Comparison of ENCODE assay signal across 8 cellular contexts in the genomic region with DNA sequence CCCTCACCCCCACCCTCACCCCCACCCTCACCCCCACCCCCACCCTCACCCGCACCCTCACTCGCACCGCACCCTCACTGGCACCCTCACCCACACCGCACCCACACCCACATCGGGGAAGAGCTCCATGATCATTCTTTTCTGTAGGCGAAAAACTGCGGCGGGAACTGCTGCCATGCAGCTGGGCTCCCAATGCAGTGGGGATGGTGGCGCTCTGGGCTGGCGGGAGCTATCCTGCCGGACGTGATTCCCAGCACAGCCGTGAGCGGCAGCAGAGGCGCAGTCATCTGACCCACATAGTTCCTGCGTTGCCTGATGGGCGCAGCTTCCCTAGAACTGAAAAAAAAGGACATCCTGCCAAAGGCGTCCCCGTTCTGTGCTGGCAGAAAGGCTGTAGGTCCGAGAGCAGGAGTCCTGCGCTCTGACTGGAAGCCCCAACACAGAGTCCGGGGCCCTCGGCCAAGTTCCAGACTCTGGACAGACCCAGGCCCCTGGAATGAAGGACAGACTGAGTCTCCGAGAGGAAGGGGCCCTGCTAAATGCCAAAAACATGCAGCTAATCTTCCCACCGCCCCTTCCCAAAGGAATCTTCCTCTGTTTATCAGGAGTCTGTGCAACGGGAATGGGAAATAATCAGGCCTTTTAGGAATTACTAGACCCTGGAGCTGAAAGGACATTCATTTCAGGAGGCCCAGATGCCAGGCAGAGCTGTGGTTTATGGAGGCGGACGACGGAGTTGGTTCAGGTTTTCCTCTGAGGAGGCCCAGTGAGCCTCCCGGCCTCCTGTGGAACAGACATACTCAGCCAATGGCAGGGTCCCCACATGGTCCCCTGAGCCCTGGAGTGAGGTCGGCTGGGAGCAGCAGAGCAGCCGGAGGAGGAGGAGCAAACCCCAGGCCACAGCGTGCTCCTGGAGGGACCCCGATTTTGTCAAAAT. TPM values are rescaled to one million over a fixed set of nuclear protein-coding genes. Genes with fewer than 3 reads are reported as not detected.
DNase-seq lines count a peak whose midpoint lies in the region; ATAC-seq and TF ChIP-seq lines count a peak whose summit lies in the region.

No MANE protein-coding gene starts in this region.

- peak overlapping the region; percentile 71 for H3K14ac ChIP-seq in IMR-90 (replicated peaks; ENCODE audit: low read depth, low read length)
- H3K14ac ChIP-seq in mesenchymal stem cell (ENCODE audit: low read length in 2 of 2) = no peak overlapping the region

- H2BK120ac ChIP-seq in IMR-90 (ENCODE audit: low read depth, low read length) (peak overlapping the region; percentile 58), mesenchymal stem cell (ENCODE audit: low read depth, low read length) (no peak overlapping the region)

- H3K9me3 ChIP-seq in IMR-90 (ENCODE audit: control insufficient read depth, insufficient read depth, low read length) (no peaks in the 10 kb centered on the region), ectodermal cell (ENCODE audit: control insufficient read depth, low read length) (no peaks in the 10 kb centered on the region), mesenchymal stem cell (ENCODE audit: control insufficient read depth, low read length) (no peaks in the 10 kb centered on the region), thyroid gland (no peaks in the 10 kb centered on the region)

- peak overlapping the region in 1 of 2 experiments; percentile 43 for H2BK12ac ChIP-seq in mesenchymal stem cell (ENCODE audit: low read length in 2 of 2)

- H3K79me1 ChIP-seq in IMR-90 (ENCODE audit: low read depth in 1 of 2, low read length in 2 of 2) = no peaks in the 10 kb centered on the region
- peaks cover 15% of the 10 kb centered on the region for H3K79me1 ChIP-seq in mesenchymal stem cell (replicated peaks; ENCODE audit: low read length, poor library complexity, severe bottlenecking)

- dilution Hi-C loops in IMR-90 (cut with HindIII; ENCODE audit: low sequenced_read_pairs, unreplicated experiment) = no loop called here

- in situ Hi-C loops in IMR-90 (cut with MboI; ENCODE audit: low sequenced_read_pairs) = loop anchor here (10.0 kb wide), 1 partner anchor 139 kb away; no protein-coding TSS in a partner anchor

- H2AFZ ChIP-seq in IMR-90 (replicated peaks; ENCODE audit: low read length, poor library complexity) = peak overlapping the region; percentile 97
- no peak overlapping the region for H2AFZ ChIP-seq in mesenchymal stem cell (ENCODE audit: low read depth, low read length)

- H3K23ac ChIP-seq in IMR-90 (ENCODE audit: low read depth, low read length) = peak overlapping the region; percentile 44; the same call in 1 of the 2 replicates
- H3K23ac ChIP-seq in mesenchymal stem cell (ENCODE audit: low read length in 2 of 2) = peak overlapping the region in 1 of 2 experiments; percentile 23

- no TSS peak for BruUV-seq in IMR-90 (replicated peaks; lab: Mats Ljungman, UMichigan)

- peak overlapping the region; percentile 74 for H2AK9ac ChIP-seq in IMR-90 (replicated peaks; ENCODE audit: low read depth, low read length, poor library complexity)

- peak overlapping the region; percentile 63 for H4K5ac ChIP-seq in IMR-90 (ENCODE audit: low read depth, low read length)

- peak overlapping the region; percentile 81 for H3K4ac ChIP-seq in IMR-90 (ENCODE audit: low read depth, low read length)
- peak overlapping the region in 1 of 2 experiments; percentile 29 for H3K4ac ChIP-seq in mesenchymal stem cell (ENCODE audit: low read depth in 1 of 2, low read length in 2 of 2)

- peak overlapping the region; percentile 70 for H4K91ac ChIP-seq in IMR-90 (ENCODE audit: insufficient read depth, low read depth, low read length)
- H4K91ac ChIP-seq in mesenchymal stem cell (ENCODE audit: low read length) = peak overlapping the region; percentile 57

- peak overlapping the region; percentile 56; the same call in 1 of the 2 replicates for H3K4me2 ChIP-seq in IMR-90 (ENCODE audit: low read depth, low read length)
- H3K4me2 ChIP-seq in mesenchymal stem cell (ENCODE audit: low read length, poor library complexity, severe bottlenecking) = no peak overlapping the region

- peak; percentile 50 for TF ChIP-seq RAD21 in IMR-90 (IDR thresholded peaks at IDR 0.05; ENCODE audit: low read length)

- H3K9ac ChIP-seq in IMR-90 (ENCODE audit: low read depth, low read length) (peak overlapping the region; percentile 11), mesenchymal stem cell (ENCODE audit: low read length) (peak overlapping the region; percentile 77)

- intact Hi-C loops in IMR-90 (cut with micrococcal nuclease) = no loop called here
- intact Hi-C loops in thyroid gland (cut with DNase I) = no loop called here

- H3K27me3 ChIP-seq in IMR-90 (ENCODE audit: control insufficient read depth, insufficient read depth, low read length) (0 out of 2 replicates have a peak, but pooled peaks cover under 1% of the 10 kb centered on the region), ectodermal cell (ENCODE audit: control insufficient read depth, insufficient read depth, low read length, poor library complexity, severe bottlenecking) (peaks cover 3% of the 10 kb centered on the region), mesenchymal stem cell (ENCODE audit: control insufficient read depth in 1 of 2, insufficient read depth in 1 of 2, low read length in 2 of 2) (no peaks in the 10 kb centered on the region), thyroid gland (no peaks in the 10 kb centered on the region)

- DNase-seq in CD1c-positive myeloid dendritic cell (ENCODE audit: extremely low spot score) = peak; percentile 81
- peak; percentile 83 for DNase-seq in IMR-90
- DNase-seq in RKO (ENCODE audit: low spot score) = peak; percentile 97
- peak; percentile 89 for DNase-seq in mesenchymal stem cell
- DNase-seq in thyroid gland = peak; percentile 60 to 61
- no peak for DNase-seq in MV-4-11 (lab: John Stamatoyannopoulos, UW)

- TF ChIP-seq CTCF in IMR-90 (conservative IDR thresholded peaks at IDR 0.05; ENCODE audit: low read depth, low read length) (peak; percentile 64), thyroid gland (IDR thresholded peaks at IDR 0.05) (peak in 3 of 6 experiments; percentile 11 to 35 (median 32))

- POLR2A ChIA-PET in IMR-90 (lab: Charles Lee; ENCODE audit: unreplicated experiment) = interaction anchor here (0.5 to 1.1 kb wide), 2 partner anchors 14 to 95 kb away, joined by 4 read pairs; a partner anchor contains a TSS

- H3K56ac ChIP-seq in IMR-90 (ENCODE audit: extremely low read depth, insufficient read depth, low read length) = no peak overlapping the region; the same call in 1 of the 2 replicates

- peak overlapping the region; percentile 65 to 95; a peak in 3 of 4 replicates for H4K8ac ChIP-seq in IMR-90 (ENCODE audit: low read depth in 2 of 2, low read length in 2 of 2)
- peak overlapping the region; percentile 72 for H4K8ac ChIP-seq in mesenchymal stem cell (ENCODE audit: low read length)

- H2AK5ac ChIP-seq in IMR-90 (ENCODE audit: low read depth, low read length) = peak overlapping the region; percentile 40; the same call in 1 of the 2 replicates
- no peak overlapping the region for H2AK5ac ChIP-seq in mesenchymal stem cell (ENCODE audit: low read length, severe bottlenecking)

- H3K36me3 ChIP-seq in IMR-90 (ENCODE audit: control insufficient read depth, insufficient read depth, low read length) (peaks cover 5% of the 10 kb centered on the region; the same call in 1 of the 2 replicates), ectodermal cell (ENCODE audit: control insufficient read depth, insufficient read depth, low read length) (no peaks in the 10 kb centered on the region), mesenchymal stem cell (ENCODE audit: control insufficient read depth in 1 of 2, insufficient read depth in 2 of 2, low read depth in 1 of 2, low read length in 2 of 2) (peaks cover 13 to 27% of the 10 kb centered on the region in 2 experiments), thyroid gland (peaks cover 1 to 3% of the 10 kb centered on the region in 2 donors)

- H3K27ac ChIP-seq in IMR-90 (ENCODE audit: insufficient read depth, low read length) (peak overlapping the region; percentile 32), ectodermal cell (ENCODE audit: insufficient read depth, low read depth, low read length, poor library complexity, severe bottlenecking) (peak overlapping the region; percentile 55), mesenchymal stem cell (ENCODE audit: low read length, poor library complexity, severe bottlenecking) (no peak overlapping the region), thyroid gland (peak overlapping the region; percentile 65 to 74 (median 65))

- WGBS in IMR-90 (ENCODE audit: extremely low coverage in 2 of 2, insufficient read length in 1 of 2), 2 experiments = 49% methylated on average over 7 of the region's 34 CpGs; no CpG with 5 or more reads in 1 of the 2 experiments
- WGBS in ectodermal cell, 2 experiments = 51 to 56% methylated on average over 34 of the region's 34 CpGs
- WGBS in mesenchymal stem cell = 66% methylated on average over 32 of the region's 34 CpGs
- WGBS in thyroid gland, 2 donors = 58 to 84% methylated on average over 12 to 30 of the region's 34 CpGs

- TF ChIP-seq POLR2A in IMR-90 (IDR thresholded peaks at IDR 0.05; ENCODE audit: low read depth, low read length) (no peak), thyroid gland (IDR thresholded peaks at IDR 0.05) (no peak)

- CTCF ChIA-PET in IMR-90 (lab: Yijun Ruan, JAX) = interaction anchor here (0.5 to 3.6 kb wide), 6 partner anchors 8 to 78 kb away, joined by 3 to 12 read pairs (median 4); no protein-coding TSS in a partner anchor

- H3K4me3 ChIP-seq in IMR-90 (ENCODE audit: insufficient read depth, low read depth, low read length) = peak overlapping the region; percentile 42; the same call in 1 of the 2 replicates
- no peak overlapping the region for H3K4me3 ChIP-seq in ectodermal cell (ENCODE audit: insufficient read depth, low read depth, low read length)
- H3K4me3 ChIP-seq in mesenchymal stem cell (ENCODE audit: insufficient read depth in 1 of 2, low read depth in 1 of 2, low read length in 2 of 2) = peak overlapping the region in 1 of 2 experiments; percentile 62
- H3K4me3 ChIP-seq in thyroid gland (replicated peaks in 1 of 3) = no peak overlapping the region

- peaks cover 7% of the 10 kb centered on the region; the same call in 1 of the 2 replicates for H3K4me1 ChIP-seq in IMR-90 (ENCODE audit: control insufficient read depth, insufficient read depth, low read length)
- H3K4me1 ChIP-seq in ectodermal cell (ENCODE audit: control insufficient read depth, insufficient read depth, low read length) = peaks cover 13% of the 10 kb centered on the region
- H3K4me1 ChIP-seq in mesenchymal stem cell (ENCODE audit: control insufficient read depth, insufficient read depth, low read depth, low read length) = peaks cover 17% of the 10 kb centered on the region
- peaks cover 10 to 20% of the 10 kb centered on the region in 2 donors for H3K4me1 ChIP-seq in thyroid gland

- H2BK5ac ChIP-seq in IMR-90 (ENCODE audit: low read depth, low read length, poor library complexity, severe bottlenecking) (peak overlapping the region; percentile 68), mesenchymal stem cell (ENCODE audit: low read depth, low read length, poor library complexity, severe bottlenecking) (no peak overlapping the region)

- no peaks in the 10 kb centered on the region for H4K20me1 ChIP-seq in IMR-90 (ENCODE audit: insufficient read depth, low read length)

- no peak overlapping the region for H2BK20ac ChIP-seq in IMR-90 (ENCODE audit: low read depth, low read length)

- no peak overlapping the region; the same call in 2 of the 3 replicates for H2BK15ac ChIP-seq in IMR-90 (ENCODE audit: low read depth, low read length)
- no peak overlapping the region for H2BK15ac ChIP-seq in mesenchymal stem cell (ENCODE audit: low read depth, poor library complexity, severe bottlenecking)

- peak overlapping the region; percentile 12; the same call in 1 of the 2 replicates for H3K18ac ChIP-seq in IMR-90 (ENCODE audit: low read depth, low read length)
- peak overlapping the region; percentile 8 to 50 for H3K18ac ChIP-seq in mesenchymal stem cell (ENCODE audit: low read depth in 1 of 2, low read length in 2 of 2)

- ATAC-seq in IMR-90 (ENCODE audit: low read depth) = peak; percentile 98
- no peak for ATAC-seq in HG03108 (IDR thresholded peaks at IDR 0.05; ENCODE audit: unreplicated experiment)

- no peaks in the 10 kb centered on the region; the same call in 1 of the 2 replicates for H3K9me1 ChIP-seq in IMR-90 (ENCODE audit: insufficient read depth, low read length)

RNA-seq across cellular contexts. Expression of a gene that starts 14.1 kb away (rescaled TPM):
- total RNA-seq in IMR-90 (2012; rRNA removed) (8.2 and 8.3 TPM in 2 replicates), thyroid gland (10 to 100 TPM; 15.3 to 26.6 (median 20.6) TPM)
- 5.6 and 6.0 TPM in 2 replicates for polyA plus RNA-seq in IMR-90 (2012; rRNA removed)
- 2.6 and 3.6 TPM in 2 replicates for polyA plus RNA-seq in IMR-90 (2012; cell fraction: cytosol; rRNA removed)
- polyA plus RNA-seq in IMR-90 (2012; cell fraction: nucleus; rRNA removed; ENCODE audit: low replicate concordance) = 2.4 and 9.6 TPM in 2 replicates
- 24.8 TPM for polyA plus RNA-seq in ectodermal cell (2013, experiment 1 of 4)
- polyA plus RNA-seq in ectodermal cell (2013, experiment 2 of 4) = 24.0 TPM
- polyA plus RNA-seq in ectodermal cell (2013, experiment 3 of 4) = 23.4 TPM
- polyA plus RNA-seq in ectodermal cell (2013, experiment 4 of 4) = 26.3 TPM
- polyA plus RNA-seq in mesenchymal stem cell (2013, experiment 1 of 2) = 6.1 TPM
- polyA plus RNA-seq in mesenchymal stem cell (2013, experiment 2 of 2) = 6.9 TPM

RNA-seq across cellular contexts. Expression of a gene that starts 50.6 kb away (rescaled TPM):
- 28.1 and 38.3 TPM in 2 replicates for total RNA-seq in IMR-90 (2012; rRNA removed)
- polyA plus RNA-seq in IMR-90 (2012; rRNA removed) = 17.5 and 21.8 TPM in 2 replicates
- 10.8 and 13.3 TPM in 2 replicates for polyA plus RNA-seq in IMR-90 (2012; cell fraction: cytosol; rRNA removed)
- 47.1 and 74.1 TPM in 2 replicates for polyA plus RNA-seq in IMR-90 (2012; cell fraction: nucleus; rRNA removed; ENCODE audit: low replicate concordance)
- polyA plus RNA-seq in ectodermal cell (2013, experiment 1 of 4) = 75.3 TPM
- polyA plus RNA-seq in ectodermal cell (2013, experiment 2 of 4) = 79.5 TPM
- 59.8 TPM for polyA plus RNA-seq in ectodermal cell (2013, experiment 3 of 4)
- 70.2 TPM for polyA plus RNA-seq in ectodermal cell (2013, experiment 4 of 4)
- 19.5 TPM for polyA plus RNA-seq in mesenchymal stem cell (2013, experiment 1 of 2)
- 18.9 TPM for polyA plus RNA-seq in mesenchymal stem cell (2013, experiment 2 of 2)
- 10 to 100 TPM; 67.7 to 92.9 (median 72.2) TPM for total RNA-seq in thyroid gland

RNA-seq across cellular contexts. Expression of a gene that starts 58.8 kb away (rescaled TPM):
- total RNA-seq in IMR-90 (2012; rRNA removed) (0.28 and 0.36 TPM in 2 replicates), thyroid gland (100 to 1,000 TPM in 1 of 4 donors, 10 to 100 TPM in 2, 1 to 10 TPM in 1; 5.3 to 113 (median 62.8) TPM)
- polyA plus RNA-seq in IMR-90 (2012; rRNA removed) = 1.4 TPM in 2 replicates
- polyA plus RNA-seq in IMR-90 (2012; cell fraction: cytosol; rRNA removed) = 2.3 and 2.9 TPM in 2 replicates
- polyA plus RNA-seq in IMR-90 (2012; cell fraction: nucleus; rRNA removed; ENCODE audit: low replicate concordance) = 11.3 and 14.6 TPM in 2 replicates
- 60.6 TPM for polyA plus RNA-seq in ectodermal cell (2013, experiment 1 of 4)
- 54.1 TPM for polyA plus RNA-seq in ectodermal cell (2013, experiment 2 of 4)
- polyA plus RNA-seq in ectodermal cell (2013, experiment 3 of 4) = 39.6 TPM
- polyA plus RNA-seq in ectodermal cell (2013, experiment 4 of 4) = 47.9 TPM
- polyA plus RNA-seq in mesenchymal stem cell (2013, experiment 1 of 2) = 0.79 TPM
- 0.44 TPM for polyA plus RNA-seq in mesenchymal stem cell (2013, experiment 2 of 2)
